8 cellular contexts compared by ENCODE assay signal in the genomic region with DNA sequence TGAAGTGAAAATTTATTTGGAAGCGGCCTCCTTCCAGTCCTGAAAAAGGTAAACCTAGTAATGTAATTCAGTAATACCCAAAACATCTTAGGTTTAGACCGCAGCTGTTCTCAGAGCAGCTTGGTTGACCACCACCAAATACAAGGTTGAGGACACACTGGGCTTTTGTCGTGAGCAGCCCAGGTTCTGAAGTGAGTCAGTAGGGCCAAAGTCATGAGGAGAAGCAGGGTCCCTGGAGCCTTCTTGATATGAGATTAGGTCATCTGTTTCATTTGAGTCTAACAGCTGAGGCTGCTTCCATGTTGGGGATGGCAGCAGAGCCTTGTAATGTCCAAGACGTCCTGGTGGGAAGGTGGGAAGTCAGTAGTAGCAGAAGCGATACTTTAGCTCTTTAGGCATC. TPM values are rescaled to one million over a fixed set of nuclear protein-coding genes. Genes with fewer than 3 reads are reported as not detected.
DNase-seq lines count a peak whose midpoint lies in the region; ATAC-seq, FAIRE-seq and TF ChIP-seq lines count a peak whose summit lies in the region.

No MANE protein-coding gene starts in this region.

- TF ChIP-seq EP300 in neural cell (conservative IDR thresholded peaks at IDR 0.05; ENCODE audit: poor library complexity, severe bottlenecking), result no peak

- DNase-seq in CD4-positive, alpha-beta T cell, result no peak
- no peak for DNase-seq in MM.1S
- no peak for DNase-seq in dorsolateral prefrontal cortex
- DNase-seq in AML-193 (lab: John Stamatoyannopoulos, UW), result no peak
- DNase-seq in iPS-NIHi11 (ENCODE audit: low spot score), result no peak
- DNase-seq in GM12892 (ENCODE audit: insufficient read length), result no peak

- CTCF ChIA-PET in CD4-positive, alpha-beta T cell (lab: Charles Lee), result interaction anchor here (1.2 to 1.8 kb wide), 2 partner anchors 45 to 97 kb away, joined by 3 to 4 read pairs; no protein-coding TSS in a partner anchor

- no peaks in the 10 kb centered on the region for H3K27me3 Mint-ChIP-seq in CD4-positive, alpha-beta T cell

- peaks cover 57% of the 10 kb centered on the region for H3K36me3 Mint-ChIP-seq in CD4-positive, alpha-beta T cell (ENCODE audit: low read depth)

- no peaks in the 10 kb centered on the region for H3K36me3 ChIP-seq in MM.1S (replicated peaks; ENCODE audit: insufficient read depth, low read length)
- no peaks in the 10 kb centered on the region for H3K36me3 ChIP-seq in neural cell (ENCODE audit: insufficient read depth, low read length)

- H2AFZ ChIP-seq in MM.1S (ENCODE audit: low read length), result no peak overlapping the region
- H2AFZ ChIP-seq in neural cell (ENCODE audit: low read depth, low read length), result no peak overlapping the region

- peaks cover 29% of the 10 kb centered on the region; the same call in 1 of the 2 replicates for H3K4me1 ChIP-seq in MM.1S (ENCODE audit: low read length)

- TF ChIP-seq RAD21 in neural cell (conservative IDR thresholded peaks at IDR 0.05), result no peak

- no peak for TF ChIP-seq CTCF in CD4-positive, alpha-beta T cell (IDR thresholded peaks at IDR 0.05)
- TF ChIP-seq CTCF in MM.1S (IDR thresholded peaks at IDR 0.05; ENCODE audit: low read length) (no peak), dorsolateral prefrontal cortex (IDR thresholded peaks at IDR 0.05 in 54 of 56, conservative IDR thresholded peaks at IDR 0.05 in 2 of 56; ENCODE audit: low read depth in 1 of 56, partially characterized antibody in 56 of 56) (no peak), neural cell (IDR thresholded peaks at IDR 0.05; ENCODE audit: poor library complexity, severe bottlenecking) (no peak)

- H3K9me2 ChIP-seq in MM.1S (replicated peaks; ENCODE audit: insufficient read depth, low read length), result no peaks in the 10 kb centered on the region
- H3K9me2 ChIP-seq in neural cell (ENCODE audit: insufficient read depth, low read length), result no peaks in the 10 kb centered on the region

- peak overlapping the region; percentile 98 for H3K4me3 Mint-ChIP-seq in CD4-positive, alpha-beta T cell

- no peak for ATAC-seq in CD4-positive, alpha-beta T cell (ENCODE audit: poor library complexity)
- ATAC-seq in HG03565 (IDR thresholded peaks at IDR 0.05; ENCODE audit: unreplicated experiment), result no peak

- H3K4me2 ChIP-seq in MM.1S (ENCODE audit: low read depth, low read length) (peak overlapping the region; percentile 90), neural cell (ENCODE audit: low read length) (peak overlapping the region; percentile 95)

- TF ChIP-seq POLR2A in GM12892 (IDR thresholded peaks at IDR 0.05; ENCODE audit: low read depth, low read length), result no peak

- H3K27ac ChIP-seq in CD4-positive, alpha-beta T cell (ENCODE audit: low read depth, low read length), result no peak overlapping the region
- H3K27ac ChIP-seq in MM.1S (ENCODE audit: low read length) (no peak overlapping the region), dorsolateral prefrontal cortex (peak overlapping the region in 57 of 59 donors; percentile 20 to 100 (median 98)), neural cell (ENCODE audit: low read length) (no peak overlapping the region)

- intact Hi-C loops in CD4-positive, alpha-beta T cell (cut with DNase I, micrococcal nuclease), result loop anchor here (2.0 to 10.0 kb wide), 2 partner anchors 71 to 901 kb away; partner anchors contain the start of gene COPS3 (in 1 of the 2)
- intact Hi-C loops in dorsolateral prefrontal cortex (cut with DNase I), result loop anchor here (1.0 to 10.0 kb wide), 4 partner anchors 39 to 669 kb away; partner anchors contain the start of genes DRG2 (in 1 of the 2), LLGL1 (in 1 of the 2), MIEF2 (in 1 of the 2) and PRPSAP2 (in 1 of the 2)

- H4K20me1 ChIP-seq in MM.1S (ENCODE audit: insufficient read depth, low read length) (peaks cover 34% of the 10 kb centered on the region), neural cell (ENCODE audit: insufficient read depth) (peaks cover 40% of the 10 kb centered on the region)

- H3F3A ChIP-seq in MM.1S (ENCODE audit: insufficient read depth, low read length) (peaks cover 12% of the 10 kb centered on the region), neural cell (ENCODE audit: insufficient read depth, low read length, poor library complexity, severe bottlenecking) (no peaks in the 10 kb centered on the region)

- no peaks in the 10 kb centered on the region for H3K27me3 ChIP-seq in CD4-positive, alpha-beta T cell (ENCODE audit: control insufficient read depth, insufficient read depth, low read length)
- H3K27me3 ChIP-seq in MM.1S (replicated peaks; ENCODE audit: insufficient read depth, low read length) (no peaks in the 10 kb centered on the region), dorsolateral prefrontal cortex (no peaks in the 10 kb centered on the region), neural cell (ENCODE audit: insufficient read depth, low read depth, low read length) (no peaks in the 10 kb centered on the region)

- no peaks in the 10 kb centered on the region for H3K9me3 Mint-ChIP-seq in CD4-positive, alpha-beta T cell

- H3K9ac ChIP-seq in MM.1S (ENCODE audit: low read length) (peak overlapping the region; percentile 89; the same call in 1 of the 2 replicates), neural cell (ENCODE audit: low read length) (peak overlapping the region; percentile 84)

- FAIRE-seq in GM12892 (lab: Jason Lieb, UNC), result no peak

- peaks cover 70% of the 10 kb centered on the region for H3K79me2 ChIP-seq in MM.1S (ENCODE audit: low read length)
- H3K79me2 ChIP-seq in neural cell (replicated peaks; ENCODE audit: insufficient read depth, low read length), result peaks cover 63% of the 10 kb centered on the region

- POLR2A ChIA-PET in CD4-positive, alpha-beta T cell (lab: Charles Lee), result no interaction called here

- peak overlapping the region; percentile 92 for H3K4me3 ChIP-seq in MM.1S (ENCODE audit: low read length)
- H3K4me3 ChIP-seq in dorsolateral prefrontal cortex, result peak overlapping the region; percentile 64 to 99 (median 93)
- peak overlapping the region; percentile 99 for H3K4me3 ChIP-seq in neural cell (ENCODE audit: low read length)

- H3K4me1 Mint-ChIP-seq in CD4-positive, alpha-beta T cell (ENCODE audit: low read depth), result peaks cover 77% of the 10 kb centered on the region

- H3K9me3 ChIP-seq in CD4-positive, alpha-beta T cell (ENCODE audit: control insufficient read depth, low read length), result no peaks in the 10 kb centered on the region
- no peaks in the 10 kb centered on the region for H3K9me3 ChIP-seq in MM.1S (replicated peaks; ENCODE audit: insufficient read depth, low read length)
- no peaks in the 10 kb centered on the region for H3K9me3 ChIP-seq in neural cell (ENCODE audit: low read length)

- peak overlapping the region; percentile 97 for H3K27ac Mint-ChIP-seq in CD4-positive, alpha-beta T cell

TF ChIP-seq in neural cell, 6 proteins besides CTCF, POLR2A, EP300 and RAD21:
- TF ChIP-seq TAF1 (IDR thresholded peaks at IDR 0.05; ENCODE audit: low read depth) (no peak), REST (IDR thresholded peaks at IDR 0.05; ENCODE audit: borderline replicate concordance) (no peak), POLR2AphosphoS5 (IDR thresholded peaks at IDR 0.05) (no peak), MXI1 (conservative IDR thresholded peaks at IDR 0.05; ENCODE audit: poor library complexity, severe bottlenecking) (no peak), SMC3 (conservative IDR thresholded peaks at IDR 0.05; ENCODE audit: poor library complexity) (no peak), EZH2 (IDR thresholded peaks at IDR 0.05; ENCODE audit: borderline replicate concordance, insufficient read depth, low read length, poor library complexity, severe bottlenecking) (no peak)

RNA-seq across cellular contexts. Expression of gene ALKBH5, which starts 2.2 kb away (rescaled TPM):
- total RNA-seq in CD4-positive, alpha-beta T cell, result 100 to 1,000 TPM; 117 to 119 TPM
- 100 to 1,000 TPM in 119 of 120 experiments, 10 to 100 TPM in 1; 99.8 to 173 (median 120) TPM for total RNA-seq in dorsolateral prefrontal cortex
- polyA plus RNA-seq in neural cell, result 55.0 and 63.0 TPM in 2 replicates
- 90.8 and 91.7 TPM in 2 replicates for polyA minus RNA-seq in neural cell
- polyA plus RNA-seq in GM12892 (2012; ENCODE audit: missing spikeins), result 61.6 TPM

RNA-seq across cellular contexts. Expression of gene LLGL1, which starts 39.6 kb away (rescaled TPM):
- 10 to 100 TPM; 10.8 to 11.6 TPM for total RNA-seq in CD4-positive, alpha-beta T cell
- 100 to 1,000 TPM in 8 of 120 experiments, 10 to 100 TPM in 112; 30.0 to 174 (median 53.4) TPM for total RNA-seq in dorsolateral prefrontal cortex
- 52.2 and 59.5 TPM in 2 replicates for polyA plus RNA-seq in neural cell
- 48.7 and 61.1 TPM in 2 replicates for polyA minus RNA-seq in neural cell
- 1.7 TPM for polyA plus RNA-seq in GM12892 (2012; ENCODE audit: missing spikeins)

Comparison
In these comparisons a context has a peak if more than half of its experiments do, and no peak if none do; other contexts are left out.
1. H3K27ac ChIP-seq: peak in dorsolateral prefrontal cortex (57 of 59); none in CD4-positive, alpha-beta T cell (single experiment), MM.1S (single experiment) and neural cell (single experiment).
2. Peak in every context shown above with its lines, with median percentiles within 50 percentile points of each other: H3K4me3 ChIP-seq.